In genomic region chr15:35329993-35330695, GRCh38 we compare ENCODE assay signal across 20 cellular contexts.
DNase-seq lines count a peak whose midpoint lies in the region; ATAC-seq and TF ChIP-seq lines count a peak whose summit lies in the region.
"Had no signal": no experiment of that assay in that cellular context is flagged by ENCODE, and none has a peak within 500 bp of the region (broad histone marks: within the 10 kb centered on the region; RNA-seq: fewer than 3 reads in every experiment).

No MANE protein-coding gene starts in this region.

- H3K9me3 ChIP-seq in HAP-1, result no peaks in the 10 kb centered on the region
- H3K9me3 ChIP-seq: BLaER1 treated with 17β-estradiol and CSF1 and Interleukin-3, amounts not matched to agents 10 nM and 100 nM had no signal

- H3K36me3 Mint-ChIP-seq in nephron (ENCODE audit: low read depth), result no peaks in the 10 kb centered on the region
- no peaks in the 10 kb centered on the region for H3K36me3 Mint-ChIP-seq in activated T-helper 2 cell treated with anti-CD3 and anti-CD28 coated beads, Interferon-gamma antibody, Interleukin-2, Interleukin-4, amounts not matched to agents 10 μg/mL and 5 μg/mL and 100 μg/mL, durations not matched to agents 14 hours and 24 hours and 36 hours (ENCODE audit: low read depth)
- H3K36me3 Mint-ChIP-seq: CD4-positive, CD25-positive, alpha-beta regulatory T cell; CD8-positive, alpha-beta memory T cell had no signal

- peaks cover 13% of the 10 kb centered on the region for H3K4me1 ChIP-seq in HAP-1
- H3K4me1 ChIP-seq: BLaER1 treated with 17β-estradiol and CSF1 and Interleukin-3, amounts not matched to agents 10 nM and 100 nM had no signal

- DNase-seq in HAP-1 (ENCODE audit: low spot score in 2 of 2), result peak; percentile 12 to 45
- peak; percentile 32 to 60 for DNase-seq in NCI-H526 (lab: John Stamatoyannopoulos, UW)
- DNase-seq in cerebellar cortex (ENCODE audit: low spot score), result peak; percentile 64
- DNase-seq in ureter (ENCODE audit: low spot score), result no peak
- no peak for DNase-seq in activated T-helper 2 cell treated with anti-CD3 and anti-CD28 coated beads, Interferon-gamma antibody, Interleukin-2, Interleukin-4, amounts not matched to agents 10 μg/mL and 5 μg/mL and 100 μg/mL, durations not matched to agents 14 hours and 24 hours and 36 hours (ENCODE audit: low spot score)
- DNase-seq: CD4-positive, CD25-positive, alpha-beta regulatory T cell; CD8-positive, alpha-beta memory T cell; COR-L47; DMS 273 treated with DMSO at 0.1 percent for 48 hours; DMS53; DND-41; EL; GM23248; KG1 had no signal

- intact Hi-C loops in activated T-helper 2 cell treated with anti-CD3 and anti-CD28 coated beads, Interferon-gamma antibody, Interleukin-2, Interleukin-4, amounts not matched to agents 10 μg/mL and 5 μg/mL and 100 μg/mL, durations not matched to agents 14 hours and 24 hours and 36 hours (cut with micrococcal nuclease), result no loop called here

- in situ Hi-C loops in HAP-1 (cut with MboI; ENCODE audit: low sequenced_read_pairs), result no loop called here

- H3K27me3 ChIP-seq in HAP-1 (ENCODE audit: low read depth), result no peaks in the 10 kb centered on the region
- H3K27me3 ChIP-seq: BLaER1 treated with 17β-estradiol and CSF1 and Interleukin-3, amounts not matched to agents 10 nM and 100 nM had no signal

- no peak for TF ChIP-seq CTCF in nephron (IDR thresholded peaks at IDR 0.05; ENCODE audit: unreplicated experiment in 3 of 3)

- H3K9me3 Mint-ChIP-seq in nephron, result peaks cover 2% of the 10 kb centered on the region
- no peaks in the 10 kb centered on the region for H3K9me3 Mint-ChIP-seq in activated T-helper 2 cell treated with anti-CD3 and anti-CD28 coated beads, Interferon-gamma antibody, Interleukin-2, Interleukin-4, amounts not matched to agents 10 μg/mL and 5 μg/mL and 100 μg/mL, durations not matched to agents 14 hours and 24 hours and 36 hours

- H3K27me3 Mint-ChIP-seq in nephron (ENCODE audit: low read depth), result no peaks in the 10 kb centered on the region
- no peaks in the 10 kb centered on the region for H3K27me3 Mint-ChIP-seq in activated T-helper 2 cell treated with anti-CD3 and anti-CD28 coated beads, Interferon-gamma antibody, Interleukin-2, Interleukin-4, amounts not matched to agents 10 μg/mL and 5 μg/mL and 100 μg/mL, durations not matched to agents 14 hours and 24 hours and 36 hours (ENCODE audit: low read depth)
- H3K27me3 Mint-ChIP-seq: B cell; CD4-positive, CD25-positive, alpha-beta regulatory T cell; CD8-positive, alpha-beta memory T cell had no signal

- H3K36me3 ChIP-seq in HAP-1 (replicated peaks), result no peaks in the 10 kb centered on the region
- H3K36me3 ChIP-seq: BLaER1 treated with 17β-estradiol and CSF1 and Interleukin-3, amounts not matched to agents 10 nM and 100 nM had no signal

- no peak for ATAC-seq in HG03196 (IDR thresholded peaks at IDR 0.05; ENCODE audit: unreplicated experiment)
- ATAC-seq: GM12878, HCT116 had no signal

- no peak overlapping the region for H3K4me3 Mint-ChIP-seq in nephron
- no peak overlapping the region for H3K4me3 Mint-ChIP-seq in activated T-helper 2 cell treated with anti-CD3 and anti-CD28 coated beads, Interferon-gamma antibody, Interleukin-2, Interleukin-4, amounts not matched to agents 10 μg/mL and 5 μg/mL and 100 μg/mL, durations not matched to agents 14 hours and 24 hours and 36 hours (ENCODE audit: low read depth)
- H3K4me3 Mint-ChIP-seq: B cell; CD4-positive, CD25-positive, alpha-beta regulatory T cell; CD8-positive, alpha-beta memory T cell had no signal

- H3K4me1 Mint-ChIP-seq in nephron, result peaks cover 26% of the 10 kb centered on the region
- no peaks in the 10 kb centered on the region for H3K4me1 Mint-ChIP-seq in activated T-helper 2 cell treated with anti-CD3 and anti-CD28 coated beads, Interferon-gamma antibody, Interleukin-2, Interleukin-4, amounts not matched to agents 10 μg/mL and 5 μg/mL and 100 μg/mL, durations not matched to agents 14 hours and 24 hours and 36 hours (ENCODE audit: low read depth)
- H3K4me1 Mint-ChIP-seq: B cell; CD4-positive, CD25-positive, alpha-beta regulatory T cell; CD8-positive, alpha-beta memory T cell had no signal

- H3K27ac Mint-ChIP-seq in nephron, result peak overlapping the region; percentile 63 to 93 (median 71)
- H3K27ac Mint-ChIP-seq in activated T-helper 2 cell treated with anti-CD3 and anti-CD28 coated beads, Interferon-gamma antibody, Interleukin-2, Interleukin-4, amounts not matched to agents 10 μg/mL and 5 μg/mL and 100 μg/mL, durations not matched to agents 14 hours and 24 hours and 36 hours, result no peak overlapping the region
- H3K27ac Mint-ChIP-seq: B cell; CD4-positive, CD25-positive, alpha-beta regulatory T cell; CD8-positive, alpha-beta memory T cell had no signal

- no peak overlapping the region for H3K4me3 ChIP-seq in HAP-1
- H3K4me3 ChIP-seq: BLaER1 treated with 17β-estradiol and CSF1 and Interleukin-3, amounts not matched to agents 10 nM and 100 nM; GM12878; GM23248 had no signal

Comparison
In these comparisons a context has a peak if more than half of its experiments do, and no peak if none do; other contexts are left out.
1. DNase-seq: peak in HAP-1 (2 of 2), NCI-H526 (2 of 2) and cerebellar cortex (single experiment); none in ureter (single experiment) and activated T-helper 2 cell treated with anti-CD3 and anti-CD28 coated beads, Interferon-gamma antibody, Interleukin-2, Interleukin-4, amounts not matched to agents 10 μg/mL and 5 μg/mL and 100 μg/mL, durations not matched to agents 14 hours and 24 hours and 36 hours (single experiment).